ENCODE assay signal across 18 cellular contexts in the genomic region with DNA sequence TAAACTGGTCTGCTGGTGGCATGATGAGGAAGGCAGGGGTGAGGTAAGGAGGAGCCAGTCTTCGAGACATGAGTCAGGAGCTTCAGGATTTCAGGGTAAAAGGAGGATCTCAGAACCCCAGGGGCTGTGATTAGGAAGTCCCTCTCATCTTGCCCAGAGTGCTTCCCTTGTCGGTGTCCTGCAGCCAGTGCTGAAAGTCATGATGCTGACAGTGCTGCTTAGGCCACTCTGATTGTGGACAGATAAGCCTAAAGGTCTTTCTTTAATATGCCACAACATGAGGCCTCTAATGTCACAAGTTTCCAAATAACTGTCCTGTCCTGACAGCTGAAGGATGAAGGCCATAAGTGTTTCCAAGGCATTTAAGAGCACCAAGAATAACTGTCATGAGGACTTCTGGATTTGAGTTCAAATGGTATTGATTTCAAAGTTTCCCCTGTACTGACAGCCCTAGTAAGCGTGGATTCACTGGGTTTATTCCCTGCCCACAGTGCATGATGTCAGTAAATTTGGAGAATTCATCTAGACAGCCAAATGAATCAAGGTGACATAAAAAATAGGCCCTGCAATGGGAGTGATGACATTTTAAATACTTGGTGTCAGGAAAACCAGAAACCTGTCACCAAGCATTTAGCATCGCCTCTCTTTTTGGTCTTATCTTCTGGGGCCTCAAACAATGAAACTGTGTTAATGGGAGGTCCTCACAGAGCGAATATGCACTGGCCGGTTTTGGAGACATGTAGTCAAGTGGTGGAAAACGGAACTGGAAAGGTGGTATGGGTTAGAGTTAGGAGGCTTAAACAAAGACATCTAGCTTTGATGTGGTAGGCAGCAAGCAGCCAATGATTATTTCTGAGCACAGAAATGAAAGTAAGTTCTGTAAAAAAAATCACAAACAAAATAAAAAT. TPM values are rescaled to one million over a fixed set of nuclear protein-coding genes. Genes with fewer than 3 reads are reported as not detected.
DNase-seq lines count a peak whose midpoint lies in the region; ATAC-seq and TF ChIP-seq lines count a peak whose summit lies in the region.
"Had no signal": no experiment of that assay in that cellular context is flagged by ENCODE, and none has a peak within 500 bp of the region (broad histone marks: within the 10 kb centered on the region; RNA-seq: fewer than 3 reads in every experiment).

No MANE protein-coding gene starts in this region.

- H3K27ac ChIP-seq in esophagus squamous epithelium, result no peak overlapping the region
- H3K27ac ChIP-seq: A549, left lung, parathyroid adenoma, upper lobe of left lung had no signal

- H3K4me1 Mint-ChIP-seq in activated T-cell treated with anti-CD3 and anti-CD28 coated beads, Interleukin-2, amount 50 U/mL, for 24 hours (ENCODE audit: low read depth), result peaks cover 25% of the 10 kb centered on the region
- H3K4me1 Mint-ChIP-seq in T-helper 1 cell treated with Interleukin-12 subunit alpha and Interleukin-12 subunit beta and Interleukin-4 antibody, amounts not matched to agents 30 μg/mL and 1 μg/mL, for 36 hours (ENCODE audit: low read depth), result peaks cover 11% of the 10 kb centered on the region
- H3K4me1 Mint-ChIP-seq in central memory CD8-positive, alpha-beta T cell, result peaks cover 5% of the 10 kb centered on the region

- no peak for TF ChIP-seq CTCF in esophagus squamous epithelium (IDR thresholded peaks at IDR 0.05)

- H3K36me3 Mint-ChIP-seq in activated T-cell treated with anti-CD3 and anti-CD28 coated beads, Interleukin-2, amount 50 U/mL, for 24 hours (ENCODE audit: low read depth), result peaks cover 70% of the 10 kb centered on the region
- H3K36me3 Mint-ChIP-seq in T-helper 1 cell treated with Interleukin-12 subunit alpha and Interleukin-12 subunit beta and Interleukin-4 antibody, amounts not matched to agents 30 μg/mL and 1 μg/mL, for 36 hours (ENCODE audit: low read depth), result peaks cover 22% of the 10 kb centered on the region
- H3K36me3 Mint-ChIP-seq in central memory CD8-positive, alpha-beta T cell (ENCODE audit: insufficient read depth), result peaks cover 51% of the 10 kb centered on the region

- no peaks in the 10 kb centered on the region for H3K4me1 ChIP-seq in esophagus squamous epithelium
- H3K4me1 ChIP-seq: A549, left lung, parathyroid adenoma, upper lobe of left lung had no signal

- intact Hi-C loops in esophagus squamous epithelium (cut with DNase I), result no loop called here

- no peaks in the 10 kb centered on the region for H3K27me3 Mint-ChIP-seq in activated T-cell treated with anti-CD3 and anti-CD28 coated beads, Interleukin-2, amount 50 U/mL, for 24 hours
- no peaks in the 10 kb centered on the region for H3K27me3 Mint-ChIP-seq in T-helper 1 cell treated with Interleukin-12 subunit alpha and Interleukin-12 subunit beta and Interleukin-4 antibody, amounts not matched to agents 30 μg/mL and 1 μg/mL, for 36 hours (ENCODE audit: low read depth)
- H3K27me3 Mint-ChIP-seq in central memory CD8-positive, alpha-beta T cell, result no peaks in the 10 kb centered on the region
- H3K27me3 Mint-ChIP-seq: CD4-positive, CD25-positive, alpha-beta regulatory T cell had no signal

- no peak overlapping the region for H3K4me3 Mint-ChIP-seq in activated T-cell treated with anti-CD3 and anti-CD28 coated beads, Interleukin-2, amount 50 U/mL, for 24 hours
- no peak overlapping the region for H3K4me3 Mint-ChIP-seq in T-helper 1 cell treated with Interleukin-12 subunit alpha and Interleukin-12 subunit beta and Interleukin-4 antibody, amounts not matched to agents 30 μg/mL and 1 μg/mL, for 36 hours
- H3K4me3 Mint-ChIP-seq in central memory CD8-positive, alpha-beta T cell, result no peak overlapping the region
- H3K4me3 Mint-ChIP-seq: CD4-positive, CD25-positive, alpha-beta regulatory T cell had no signal

- H3K4me3 ChIP-seq in esophagus squamous epithelium, result no peak overlapping the region
- H3K4me3 ChIP-seq: A549, left lung, smooth muscle cell, upper lobe of left lung had no signal

- no peak for ATAC-seq in central memory CD8-positive, alpha-beta T cell (replicated peaks; ENCODE audit: extremely low read depth, poor library complexity, severe bottlenecking)
- ATAC-seq in stimulated activated naive CD8-positive, alpha-beta T cell treated with anti-CD3 and anti-CD28 coated beads, Interleukin-15, Interleukin-2, amounts not matched to agents 100 U/mL and 50 U/mL, for 24 hours, result peak; percentile 65
- ATAC-seq: A549, left lung had no signal

- no peak for DNase-seq in activated T-cell treated with anti-CD3 and anti-CD28 coated beads, Interleukin-2, amount 50 U/mL, for 24 hours
- DNase-seq in activated T-cell treated with anti-CD3 and anti-CD28 coated beads, Interleukin-2, amount 50 U/mL, for 1 hour, result no peak
- DNase-seq in central memory CD8-positive, alpha-beta T cell (ENCODE audit: low spot score in 2 of 2), result no peak
- DNase-seq in stimulated activated naive CD8-positive, alpha-beta T cell treated with anti-CD3 and anti-CD28 coated beads, Interleukin-15, Interleukin-2, amounts not matched to agents 100 U/mL and 50 U/mL, for 24 hours, result no peak
- no peak for DNase-seq in esophagus squamous epithelium (lab: John Stamatoyannopoulos, UW)
- no peak for DNase-seq in DMS 273 treated with DMSO at 0.1 percent for 48 hours (lab: John Stamatoyannopoulos, UW)
- no peak for DNase-seq in NCI-H187 treated with DMSO at 0.1 percent for 48 hours (lab: John Stamatoyannopoulos, UW)
- DNase-seq: activated CD4-positive, CD25-positive, alpha-beta regulatory T cell treated with anti-CD3 and anti-CD28 coated beads, Interleukin-2, amount 50 U/mL, for 72 hours; activated T-cell treated with anti-CD3 and anti-CD28 coated beads, Interleukin-2, amount 50 U/mL, for 72 hours; Kasumi-1; left lung; NCI-H345; upper lobe of left lung had no signal

- H3K27ac Mint-ChIP-seq in activated T-cell treated with anti-CD3 and anti-CD28 coated beads, Interleukin-2, amount 50 U/mL, for 24 hours, result peak overlapping the region; percentile 66
- H3K27ac Mint-ChIP-seq in T-helper 1 cell treated with Interleukin-12 subunit alpha and Interleukin-12 subunit beta and Interleukin-4 antibody, amounts not matched to agents 30 μg/mL and 1 μg/mL, for 36 hours, result peak overlapping the region; percentile 42
- peak overlapping the region; percentile 72 for H3K27ac Mint-ChIP-seq in central memory CD8-positive, alpha-beta T cell (ENCODE audit: low read depth)
- H3K27ac Mint-ChIP-seq: activated T-cell treated with anti-CD3 and anti-CD28 coated beads, Interleukin-2, amount 50 U/mL, for 72 hours had no signal

- no peaks in the 10 kb centered on the region for H3K27me3 ChIP-seq in esophagus squamous epithelium
- H3K27me3 ChIP-seq: left lung, upper lobe of left lung had no signal

- peaks cover 22 to 96% (median 24%) of the 10 kb centered on the region in 3 donors for H3K36me3 ChIP-seq in esophagus squamous epithelium

- no peaks in the 10 kb centered on the region for H3K9me3 ChIP-seq in esophagus squamous epithelium
- H3K9me3 ChIP-seq: A549, left lung, upper lobe of left lung had no signal

- H3K9me3 Mint-ChIP-seq in activated T-cell treated with anti-CD3 and anti-CD28 coated beads, Interleukin-2, amount 50 U/mL, for 24 hours, result no peaks in the 10 kb centered on the region
- no peaks in the 10 kb centered on the region for H3K9me3 Mint-ChIP-seq in T-helper 1 cell treated with Interleukin-12 subunit alpha and Interleukin-12 subunit beta and Interleukin-4 antibody, amounts not matched to agents 30 μg/mL and 1 μg/mL, for 36 hours
- H3K9me3 Mint-ChIP-seq in central memory CD8-positive, alpha-beta T cell, result no peaks in the 10 kb centered on the region
- H3K9me3 Mint-ChIP-seq: activated T-cell treated with anti-CD3 and anti-CD28 coated beads, Interleukin-2, amount 50 U/mL, for 72 hours; CD4-positive, CD25-positive, alpha-beta regulatory T cell had no signal

- 79 to 85% methylated on average over 7 of the region's 7 CpGs for WGBS in esophagus squamous epithelium, 2 donors

- no peak for TF ChIP-seq POLR2A in esophagus squamous epithelium (IDR thresholded peaks at IDR 0.05)

RNA-seq across cellular contexts. Expression of gene COG4, which starts 29.2 kb away (rescaled TPM):
- total RNA-seq in esophagus squamous epithelium, result 10 to 100 TPM; 40.3 to 54.0 (median 47.5) TPM

RNA-seq across cellular contexts. Expression of gene SF3B3, which starts 29.5 kb away (rescaled TPM):
- 100 to 1,000 TPM in 3 of 4 donors, 10 to 100 TPM in 1; 77.9 to 145 (median 134) TPM for total RNA-seq in esophagus squamous epithelium

RNA-seq across cellular contexts. Expression of gene FCSK, which starts 39.7 kb away (rescaled TPM):
- 10 to 100 TPM; 10.2 to 13.0 (median 11.0) TPM for total RNA-seq in esophagus squamous epithelium

RNA-seq across cellular contexts. Expression of gene ST3GAL2, which starts 55.2 kb away (rescaled TPM):
- total RNA-seq in esophagus squamous epithelium, result 1 to 10 TPM in 3 of 4 donors, under 1 TPM in 1; 0.80 to 6.5 (median 3.0) TPM
